28 cellular contexts compared by ENCODE assay signal in the genomic region with DNA sequence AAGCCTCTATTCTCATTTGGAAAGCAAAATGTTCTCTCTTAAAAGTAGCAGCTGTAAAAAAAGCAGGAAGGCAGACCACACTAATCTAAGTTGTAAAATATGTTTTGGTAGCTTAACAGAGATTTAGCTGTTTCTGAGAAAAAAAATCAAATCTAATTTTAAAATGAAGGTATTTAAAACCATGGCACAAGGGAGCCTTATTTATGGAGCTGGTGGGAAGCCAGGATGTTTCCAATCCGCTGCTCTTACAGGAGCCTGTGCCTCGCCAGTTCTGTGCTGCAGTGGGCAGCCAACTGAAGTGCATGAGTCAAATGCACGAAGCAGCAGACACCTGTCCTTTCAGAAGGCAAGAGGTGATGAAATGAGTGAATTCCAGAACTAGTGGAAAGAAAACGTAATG. TPM values are rescaled to one million over a fixed set of nuclear protein-coding genes. Genes with fewer than 3 reads are reported as not detected.
DNase-seq lines count a peak whose midpoint lies in the region; ATAC-seq, FAIRE-seq and TF ChIP-seq lines count a peak whose summit lies in the region.
"Had no signal": no experiment of that assay in that cellular context is flagged by ENCODE, and none has a peak within 500 bp of the region (broad histone marks: within the 10 kb centered on the region; RNA-seq: fewer than 3 reads in every experiment).

No MANE protein-coding gene starts in this region.

- ATAC-seq in HG02884 (IDR thresholded peaks at IDR 0.05; ENCODE audit: unreplicated experiment) (no peak), GM21381 (IDR thresholded peaks at IDR 0.05; ENCODE audit: unreplicated experiment) (no peak)
- ATAC-seq: A549; activated CD8-positive, alpha-beta T cell treated with anti-CD3 and anti-CD28 coated beads for 36 hours; activated naive CD4-positive, alpha-beta T cell treated with anti-CD3 and anti-CD28 coated beads, Interleukin-2, amount 50 U/mL, for 72 hours; esophagus mucosa; foreskin keratinocyte; natural killer cell treated with Interleukin-12 subunit alpha and Interleukin-12 subunit beta and Interleukin-15 and Interleukin-18, amount 100 ng/mL, for 72 hours; T-helper 17 cell had no signal

- H3K27ac Mint-ChIP-seq in type B pancreatic cell: no peak overlapping the region
- H3K27ac Mint-ChIP-seq: activated CD8-positive, alpha-beta T cell treated with anti-CD3 and anti-CD28 coated beads for 36 hours; activated naive CD4-positive, alpha-beta T cell treated with anti-CD3 and anti-CD28 coated beads, Interleukin-2, amount 50 U/mL, for 72 hours; activated T-helper 2 cell treated with anti-CD3 and anti-CD28 coated beads, Interferon-gamma antibody, Interleukin-2, Interleukin-4, amounts not matched to agents 10 μg/mL and 5 μg/mL and 100 μg/mL, durations not matched to agents 14 hours and 24 hours and 36 hours; B cell; natural killer cell treated with Interleukin-12 subunit alpha and Interleukin-12 subunit beta and Interleukin-15 and Interleukin-18, amount 100 ng/mL, for 72 hours; T-helper 17 cell had no signal

- peak; percentile 75 for FAIRE-seq in islet of Langerhans (lab: Jason Lieb, UNC)
- FAIRE-seq: A549 had no signal

- H3K9me3 Mint-ChIP-seq in type B pancreatic cell: peaks cover 5% of the 10 kb centered on the region
- H3K9me3 Mint-ChIP-seq: activated T-helper 2 cell treated with anti-CD3 and anti-CD28 coated beads, Interferon-gamma antibody, Interleukin-2, Interleukin-4, amounts not matched to agents 10 μg/mL and 5 μg/mL and 100 μg/mL, durations not matched to agents 14 hours and 24 hours and 36 hours had no signal

- TF ChIP-seq CTCF in type B pancreatic cell (conservative IDR thresholded peaks at IDR 0.05): no peak

- H3K4me1 Mint-ChIP-seq in type B pancreatic cell (ENCODE audit: unreplicated experiment): peaks cover 4% of the 10 kb centered on the region
- H3K4me1 Mint-ChIP-seq: B cell, T-helper 17 cell had no signal

- no peak overlapping the region for H3K4me3 Mint-ChIP-seq in type B pancreatic cell
- H3K4me3 Mint-ChIP-seq: activated CD8-positive, alpha-beta T cell treated with anti-CD3 and anti-CD28 coated beads for 36 hours; B cell; natural killer cell treated with Interleukin-12 subunit alpha and Interleukin-12 subunit beta and Interleukin-15 and Interleukin-18, amount 100 ng/mL, for 72 hours; T-helper 17 cell had no signal

- DNase-seq in NCI-H748 (lab: John Stamatoyannopoulos, UW; ENCODE audit: unreplicated experiment) (peak; percentile 27), NCI-H748 treated with DMSO at 0.1 percent for 48 hours (lab: John Stamatoyannopoulos, UW) (no peak), NCI-H69 (lab: John Stamatoyannopoulos, UW) (peak; percentile 74), superior temporal gyrus (ENCODE audit: extremely low spot score) (peak; percentile 78), type B pancreatic cell (ENCODE audit: extremely low spot score, unreplicated experiment) (no peak)
- DNase-seq: activated CD4-positive, alpha-beta T cell treated with anti-CD3 and anti-CD28 coated beads for 1 hour; activated CD8-positive, alpha-beta T cell treated with anti-CD3 and anti-CD28 coated beads for 36 hours; DMS79 treated with DMSO at 0.1 percent for 48 hours; foreskin keratinocyte; GF-D8; HCEC 1CT; NCI-H1436; NCI-H2227 treated with DMSO at 0.1 percent for 48 hours; retina; stimulated activated CD4-positive, alpha-beta T cell treated with anti-CD3 and anti-CD28 coated beads, Interleukin-1b, Interleukin-23, amount 100 ng/mL, for 48 hours; stimulated activated CD8-positive, alpha-beta memory T cell treated with anti-CD3 and anti-CD28 coated beads, Interleukin-4, amount 100 ng/mL, for 48 hours; stomach; T-helper 17 cell; transverse colon had no signal

- peaks cover 6% of the 10 kb centered on the region for H3K36me3 Mint-ChIP-seq in type B pancreatic cell
- H3K36me3 Mint-ChIP-seq: activated naive CD4-positive, alpha-beta T cell treated with anti-CD3 and anti-CD28 coated beads, Interleukin-2, amount 50 U/mL, for 72 hours; natural killer cell treated with Interleukin-12 subunit alpha and Interleukin-12 subunit beta and Interleukin-15 and Interleukin-18, amount 100 ng/mL, for 72 hours had no signal

- no peaks in the 10 kb centered on the region for H3K27me3 Mint-ChIP-seq in type B pancreatic cell
- H3K27me3 Mint-ChIP-seq: activated CD8-positive, alpha-beta T cell treated with anti-CD3 and anti-CD28 coated beads for 36 hours; B cell; natural killer cell treated with Interleukin-12 subunit alpha and Interleukin-12 subunit beta and Interleukin-15 and Interleukin-18, amount 100 ng/mL, for 72 hours; T-helper 17 cell had no signal

RNA-seq across cellular contexts. Expression of gene GPC6, which starts 28.2 kb away (rescaled TPM):
- total RNA-seq in type B pancreatic cell (ENCODE audit: low replicate concordance): 8.4 and 30.5 TPM in 2 replicates
- total RNA-seq: activated CD8-positive, alpha-beta T cell treated with anti-CD3 and anti-CD28 coated beads for 36 hours; activated naive CD4-positive, alpha-beta T cell treated with anti-CD3 and anti-CD28 coated beads, Interleukin-2, amount 50 U/mL, for 72 hours; activated T-helper 2 cell treated with anti-CD3 and anti-CD28 coated beads, Interferon-gamma antibody, Interleukin-2, Interleukin-4, amounts not matched to agents 10 μg/mL and 5 μg/mL and 100 μg/mL, durations not matched to agents 14 hours and 24 hours and 36 hours; B cell; natural killer cell treated with Interleukin-12 subunit alpha and Interleukin-12 subunit beta and Interleukin-15 and Interleukin-18, amount 100 ng/mL, for 72 hours; T-helper 17 cell had no signal

Comparison
In these comparisons a context has a peak if more than half of its experiments do, and no peak if none do; other contexts are left out.
1. DNase-seq: peak in NCI-H748 (single experiment), NCI-H69 (single experiment) and superior temporal gyrus (single experiment); none in NCI-H748 treated with DMSO at 0.1 percent for 48 hours (single experiment) and type B pancreatic cell (single experiment).